In the genomic region with DNA sequence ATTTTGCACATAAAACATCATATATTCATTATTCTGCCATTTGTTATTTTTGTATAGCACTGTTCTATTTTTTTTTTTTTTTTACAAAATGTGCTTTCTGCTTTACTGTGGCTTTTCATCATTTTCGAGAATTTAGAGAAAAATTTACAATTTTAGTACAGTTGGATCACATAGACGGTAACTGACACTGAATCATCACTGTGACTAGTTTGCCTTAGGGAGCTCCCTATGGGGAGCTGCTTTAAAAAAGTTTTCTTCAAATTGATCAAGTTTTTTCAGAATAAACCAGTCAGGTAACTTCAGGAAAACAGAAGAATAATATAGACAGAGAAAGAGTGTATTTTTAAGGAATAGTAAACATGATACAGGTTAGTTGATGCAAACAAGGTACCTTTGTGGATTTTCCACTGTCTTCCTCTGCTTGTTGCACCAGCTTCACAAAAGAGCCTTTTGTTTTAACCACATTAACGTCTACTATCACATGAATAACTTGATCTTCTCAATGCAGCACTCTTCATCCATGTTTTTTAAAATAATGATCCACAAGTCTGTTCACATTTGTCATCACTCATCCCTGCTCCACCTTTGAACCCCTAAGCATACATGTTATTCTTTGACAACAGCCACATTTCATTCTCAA, we compare ENCODE assay signal across 24 cellular contexts.
"Had no signal": no experiment of that assay in that cellular context is flagged by ENCODE, and none has a peak within 500 bp of the region (broad histone marks: within the 10 kb centered on the region; RNA-seq: fewer than 3 reads in every experiment).

No MANE protein-coding gene starts in this region.

- H3K4me3 Mint-ChIP-seq: dendritic cell treated with granulocyte-macrophage colony-stimulating factor and Interleukin-4, amounts not matched to agents 40 ng/mL and 50 ng/mL, for 4 days; effector memory CD8-positive, alpha-beta T cell; naive B cell; nephron; stimulated activated naive B cell treated with anti-CD40 and anti-IgM and Interleukin-4, amounts not matched to agents 10 μg/mL and 1 μg/mL and 100 μg/mL, for 72 hours; stimulated activated naive CD8-positive, alpha-beta T cell treated with anti-CD3 and anti-CD28 coated beads, Interleukin-15, amount 100 ng/mL, for 72 hours had no signal

- H3K36me3 Mint-ChIP-seq: naive B cell; stimulated activated naive B cell treated with anti-CD40 and anti-IgM and Interleukin-4, amounts not matched to agents 10 μg/mL and 1 μg/mL and 100 μg/mL, for 72 hours had no signal

- DNase-seq: effector memory CD8-positive, alpha-beta T cell; esophagus squamous epithelium; foreskin fibroblast; heart left ventricle; hippocampal formation; left colon; left ventricle myocardium superior; mesenchymal stem cell; naive B cell; occipital lobe; psoas muscle; retina; right lobe of liver; spleen; stimulated activated CD4-positive, alpha-beta T cell treated with anti-CD3 and anti-CD28 coated beads, Interleukin-15, amount 100 ng/mL, for 24 hours; stimulated activated CD4-positive, alpha-beta T cell treated with anti-CD3 and anti-CD28 coated beads, Interleukin-1b, Interleukin-23, amount 100 ng/mL, for 48 hours; stimulated activated CD4-positive, alpha-beta T cell treated with anti-CD3 and anti-CD28 coated beads, Interleukin-4, amount 100 ng/mL, for 24 hours; stimulated activated naive B cell treated with anti-CD40 and anti-IgM and Interleukin-4, amounts not matched to agents 10 μg/mL and 1 μg/mL and 100 μg/mL, for 72 hours; stimulated activated naive CD8-positive, alpha-beta T cell treated with anti-CD3 and anti-CD28 coated beads, Interleukin-15, amount 100 ng/mL, for 72 hours; testis; transverse colon had no signal

- FAIRE-seq: colon had no signal

- H3K27ac Mint-ChIP-seq: dendritic cell treated with granulocyte-macrophage colony-stimulating factor and Interleukin-4, amounts not matched to agents 40 ng/mL and 50 ng/mL, for 4 days; effector memory CD8-positive, alpha-beta T cell; naive B cell; nephron; stimulated activated naive B cell treated with anti-CD40 and anti-IgM and Interleukin-4, amounts not matched to agents 10 μg/mL and 1 μg/mL and 100 μg/mL, for 72 hours; stimulated activated naive CD8-positive, alpha-beta T cell treated with anti-CD3 and anti-CD28 coated beads, Interleukin-15, amount 100 ng/mL, for 72 hours had no signal

- H3K9me3 Mint-ChIP-seq: dendritic cell treated with granulocyte-macrophage colony-stimulating factor and Interleukin-4, amounts not matched to agents 40 ng/mL and 50 ng/mL, for 4 days; effector memory CD8-positive, alpha-beta T cell; naive B cell; nephron; stimulated activated naive B cell treated with anti-CD40 and anti-IgM and Interleukin-4, amounts not matched to agents 10 μg/mL and 1 μg/mL and 100 μg/mL, for 72 hours; stimulated activated naive CD8-positive, alpha-beta T cell treated with anti-CD3 and anti-CD28 coated beads, Interleukin-15, amount 100 ng/mL, for 72 hours had no signal

- H3K4me1 Mint-ChIP-seq: naive B cell; stimulated activated naive B cell treated with anti-CD40 and anti-IgM and Interleukin-4, amounts not matched to agents 10 μg/mL and 1 μg/mL and 100 μg/mL, for 72 hours; stimulated activated naive CD8-positive, alpha-beta T cell treated with anti-CD3 and anti-CD28 coated beads, Interleukin-15, amount 100 ng/mL, for 72 hours had no signal

- ATAC-seq: effector memory CD8-positive, alpha-beta T cell; heart left ventricle; left colon; left ventricle myocardium superior; psoas muscle; right lobe of liver; stimulated activated naive B cell treated with anti-CD40 and anti-IgM and Interleukin-4, amounts not matched to agents 10 μg/mL and 1 μg/mL and 100 μg/mL, for 72 hours; stimulated activated naive CD8-positive, alpha-beta T cell treated with anti-CD3 and anti-CD28 coated beads, Interleukin-15, amount 100 ng/mL, for 72 hours had no signal

- H3K27me3 Mint-ChIP-seq: dendritic cell treated with granulocyte-macrophage colony-stimulating factor and Interleukin-4, amounts not matched to agents 40 ng/mL and 50 ng/mL, for 4 days; effector memory CD8-positive, alpha-beta T cell; naive B cell; stimulated activated naive B cell treated with anti-CD40 and anti-IgM and Interleukin-4, amounts not matched to agents 10 μg/mL and 1 μg/mL and 100 μg/mL, for 72 hours; stimulated activated naive CD8-positive, alpha-beta T cell treated with anti-CD3 and anti-CD28 coated beads, Interleukin-15, amount 100 ng/mL, for 72 hours had no signal
